ENCODE assay signal across 21 cellular contexts in the genomic region with DNA sequence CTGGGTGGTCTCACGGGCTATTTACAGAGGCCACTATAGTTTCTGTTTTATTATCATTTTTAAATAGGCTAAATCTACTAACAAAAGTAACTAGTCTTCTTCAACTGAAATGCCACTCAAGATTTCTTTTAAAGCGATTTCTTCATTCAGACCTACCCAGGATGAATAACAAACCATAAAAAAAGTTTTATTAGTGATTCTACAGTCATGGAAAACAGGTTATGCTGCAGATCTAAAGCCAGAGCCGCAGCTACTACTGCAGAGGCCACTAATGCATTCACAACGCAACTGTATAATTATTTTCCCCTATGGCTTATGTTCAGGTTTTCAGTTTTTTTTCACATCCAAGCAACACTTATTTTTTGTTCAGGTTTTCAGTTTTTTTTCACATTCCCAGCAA.
DNase-seq lines count a peak whose midpoint lies in the region; ATAC-seq and TF ChIP-seq lines count a peak whose summit lies in the region.
"Had no signal": no experiment of that assay in that cellular context is flagged by ENCODE, and none has a peak within 500 bp of the region (broad histone marks: within the 10 kb centered on the region; RNA-seq: fewer than 3 reads in every experiment).

No MANE protein-coding gene starts in this region.

- no peak for TF ChIP-seq CTCF in left lung (IDR thresholded peaks at IDR 0.05)
- TF ChIP-seq CTCF in type B pancreatic cell (conservative IDR thresholded peaks at IDR 0.05) = no peak
- TF ChIP-seq CTCF in GM13977 (IDR thresholded peaks at IDR 0.05; ENCODE audit: extremely low read depth, insufficient read depth, missing control alignments) = no peak

- no peaks in the 10 kb centered on the region for H3K36me3 ChIP-seq in HUES48 (ENCODE audit: control insufficient read depth, insufficient read depth, low read length)
- H3K36me3 ChIP-seq in left lung = no peaks in the 10 kb centered on the region
- H3K36me3 ChIP-seq: colonic mucosa, Peyer's patch had no signal

- in situ Hi-C loops in GM13977 (cut with MboI; ENCODE audit: low pct_unique_long_range_greater_than_20kb, low sequenced_read_pairs, unreplicated experiment) = no loop called here

- peak overlapping the region; percentile 64 for H3K27ac Mint-ChIP-seq in type B pancreatic cell
- H3K27ac Mint-ChIP-seq in activated T-cell treated with anti-CD3 and anti-CD28 coated beads, Interleukin-2, amount 50 U/mL, for 72 hours = no peak overlapping the region
- H3K27ac Mint-ChIP-seq: activated CD4-positive, alpha-beta T cell treated with anti-CD3 and anti-CD28 coated beads, Interleukin-2, amount 10 ng/mL, durations not matched to agents 7 days and 5 days; immature natural killer cell had no signal

- peak overlapping the region; percentile 82 for H3K4me3 Mint-ChIP-seq in type B pancreatic cell
- no peak overlapping the region for H3K4me3 Mint-ChIP-seq in activated T-cell treated with anti-CD3 and anti-CD28 coated beads, Interleukin-2, amount 50 U/mL, for 72 hours
- H3K4me3 Mint-ChIP-seq: activated CD4-positive, alpha-beta T cell treated with anti-CD3 and anti-CD28 coated beads, Interleukin-2, amount 10 ng/mL, durations not matched to agents 7 days and 5 days; immature natural killer cell had no signal

- H3K9me3 ChIP-seq in HUES48 (ENCODE audit: control insufficient read depth, insufficient read depth, low read length) (no peaks in the 10 kb centered on the region), left lung (no peaks in the 10 kb centered on the region)
- H3K9me3 ChIP-seq: colonic mucosa, Peyer's patch had no signal

- H3K4me1 ChIP-seq in HUES48 (ENCODE audit: control insufficient read depth, insufficient read depth, low read length) (peaks cover 45% of the 10 kb centered on the region), left lung (peaks cover 0 to 8% of the 10 kb centered on the region in 2 donors)
- H3K4me1 ChIP-seq: colonic mucosa, Peyer's patch had no signal

- H3K4me1 Mint-ChIP-seq in type B pancreatic cell (ENCODE audit: unreplicated experiment) = peaks cover 33% of the 10 kb centered on the region
- H3K4me1 Mint-ChIP-seq in activated T-cell treated with anti-CD3 and anti-CD28 coated beads, Interleukin-2, amount 50 U/mL, for 72 hours (ENCODE audit: low read depth) = no peaks in the 10 kb centered on the region
- H3K4me1 Mint-ChIP-seq: activated CD4-positive, alpha-beta T cell treated with anti-CD3 and anti-CD28 coated beads, Interleukin-2, amount 10 ng/mL, durations not matched to agents 7 days and 5 days; immature natural killer cell had no signal

- H3K27ac ChIP-seq in HUES48 (ENCODE audit: low read depth, low read length) (peak overlapping the region; percentile 89), left lung (peak overlapping the region in 1 of 2 donors; percentile 67)
- H3K27ac ChIP-seq: colonic mucosa, Peyer's patch had no signal

- peak; percentile 25 for DNase-seq in amniotic epithelial cell (ENCODE audit: low read depth)
- DNase-seq in left lung = no peak
- DNase-seq in type B pancreatic cell (ENCODE audit: extremely low spot score, unreplicated experiment) = no peak
- no peak for DNase-seq in activated T-cell treated with anti-CD3 and anti-CD28 coated beads, Interleukin-2, amount 50 U/mL, for 72 hours
- DNase-seq in GOT3 (lab: John Stamatoyannopoulos, UW) = no peak
- no peak for DNase-seq in GM13977 (ENCODE audit: low spot score)
- DNase-seq: activated CD4-positive, alpha-beta T cell treated with anti-CD3 and anti-CD28 coated beads, Interleukin-2, amount 10 ng/mL, durations not matched to agents 7 days and 5 days; activated naive CD4-positive, alpha-beta T cell; aorta; colonic mucosa; GDM1; immature natural killer cell; KBM-7; NCI-H1048; NCI-H2081; nucleus accumbens; Peyer's patch; substantia nigra had no signal

- intact Hi-C loops in left lung (cut with DNase I) = no loop called here

- peak overlapping the region; percentile 43; the same call in 1 of the 2 replicates for H3K4me3 ChIP-seq in HUES48 (ENCODE audit: low read depth, low read length)
- no peak overlapping the region for H3K4me3 ChIP-seq in left lung
- H3K4me3 ChIP-seq: colonic mucosa, GM12878, Peyer's patch had no signal

- no peaks in the 10 kb centered on the region for H3K27me3 Mint-ChIP-seq in type B pancreatic cell
- H3K27me3 Mint-ChIP-seq in activated T-cell treated with anti-CD3 and anti-CD28 coated beads, Interleukin-2, amount 50 U/mL, for 72 hours (ENCODE audit: low read depth) = peaks cover 30% of the 10 kb centered on the region

- no peak overlapping the region for H3K9ac ChIP-seq in HUES48 (ENCODE audit: low read depth, low read length)

- H3K27me3 ChIP-seq in HUES48 (ENCODE audit: control insufficient read depth, insufficient read depth, low read length) (peaks cover 3% of the 10 kb centered on the region; the same call in 1 of the 2 replicates), left lung (no peaks in the 10 kb centered on the region)
- H3K27me3 ChIP-seq: colonic mucosa, Peyer's patch had no signal

- H3K9me3 Mint-ChIP-seq in type B pancreatic cell = no peaks in the 10 kb centered on the region
- peaks cover 0 to 2% of the 10 kb centered on the region in 2 donors for H3K9me3 Mint-ChIP-seq in activated T-cell treated with anti-CD3 and anti-CD28 coated beads, Interleukin-2, amount 50 U/mL, for 72 hours
- H3K9me3 Mint-ChIP-seq: immature natural killer cell had no signal

- peaks cover 5% of the 10 kb centered on the region for H3K36me3 Mint-ChIP-seq in type B pancreatic cell
- no peaks in the 10 kb centered on the region for H3K36me3 Mint-ChIP-seq in activated T-cell treated with anti-CD3 and anti-CD28 coated beads, Interleukin-2, amount 50 U/mL, for 72 hours (ENCODE audit: insufficient read depth in 2 of 2)
- H3K36me3 Mint-ChIP-seq: immature natural killer cell had no signal

- ATAC-seq in left lung = peak; percentile 35
- ATAC-seq in activated T-cell treated with anti-CD3 and anti-CD28 coated beads, Interleukin-2, amount 50 U/mL, for 72 hours (replicated peaks in 1 of 2) = no peak
- ATAC-seq: GM12878, sciatic nerve had no signal
